12 cellular contexts compared by ENCODE assay signal in genomic region chr15:60420322-60420721, GRCh38. TPM values are rescaled to one million over a fixed set of nuclear protein-coding genes. Genes with fewer than 3 reads are reported as not detected.
A peak's percentile ranks its signal among the peaks of the same experiment; 100 is the strongest.
DNase-seq lines count a peak whose midpoint lies in the region; ATAC-seq, FAIRE-seq and TF ChIP-seq lines count a peak whose summit lies in the region.
"Had no signal": no experiment of that assay in that cellular context is flagged by ENCODE, and none has a peak within 500 bp of the region (broad histone marks: within the 10 kb centered on the region; RNA-seq: fewer than 3 reads in every experiment).

No MANE protein-coding gene starts in this region.

- intact Hi-C loops in right lobe of liver (cut with DNase I) (no loop called here), colonic mucosa (cut with DNase I) (no loop called here)

- no peak overlapping the region for H3K9ac ChIP-seq in colonic mucosa (ENCODE audit: low read depth in 2 of 2, low read length in 2 of 2)
- H3K9ac ChIP-seq: BLaER1 had no signal

- H3K27ac Mint-ChIP-seq in chondrocyte (ENCODE audit: unreplicated experiment) = peak overlapping the region; percentile 96

- no peaks in the 10 kb centered on the region for H3K9me3 Mint-ChIP-seq in chondrocyte (ENCODE audit: low read depth)

- 63% methylated on average over 2 of the region's 2 CpGs for WGBS in right lobe of liver (ENCODE audit: insufficient coverage, low coverage, low lambda C conversion rate, missing lambda C conversion rate)
- 23 to 51% (median 43%) methylated on average over 2 of the region's 2 CpGs for WGBS in small intestine, 3 donors

- H3K27ac ChIP-seq in HEK293 (ENCODE audit: extremely low read depth, low read depth, low read length) = no peak overlapping the region
- H3K27ac ChIP-seq in right lobe of liver = no peak overlapping the region
- H3K27ac ChIP-seq in small intestine (ENCODE audit: low read depth in 1 of 2, low read length in 1 of 2) = peak overlapping the region in 1 of 2 donors; percentile 49
- H3K27ac ChIP-seq in colonic mucosa = no peak overlapping the region
- H3K27ac ChIP-seq: BLaER1 had no signal

- H3K4me1 ChIP-seq in HEK293 (ENCODE audit: control insufficient read depth, insufficient read depth, low read length) (no peaks in the 10 kb centered on the region), right lobe of liver (peaks cover 0 to 9% (median 0%) of the 10 kb centered on the region in 4 donors), small intestine (ENCODE audit: control insufficient read depth in 2 of 2, insufficient read depth in 1 of 2, low read depth in 1 of 2, low read length in 1 of 2) (peaks cover 2 to 3% of the 10 kb centered on the region in 2 donors), colonic mucosa (no peaks in the 10 kb centered on the region)

- no peak for TF ChIP-seq CTCF in HEK293 (tag by site-specific recombination; IDR thresholded peaks at IDR 0.05)
- no peak for TF ChIP-seq CTCF in chondrocyte (IDR thresholded peaks at IDR 0.05)
- no peak for TF ChIP-seq CTCF in right lobe of liver (IDR thresholded peaks at IDR 0.05)
- no peak for TF ChIP-seq CTCF in GM20000 (IDR thresholded peaks at IDR 0.05; ENCODE audit: extremely low read depth, missing control alignments)
- TF ChIP-seq CTCF in colonic mucosa (IDR thresholded peaks at IDR 0.05) = no peak

- DNase-seq in chondrocyte (ENCODE audit: low spot score) (no peak), right lobe of liver (no peak), small intestine (peak; percentile 80), GM20000 (ENCODE audit: low spot score) (no peak), colonic mucosa (no peak), Kasumi-1 (lab: John Stamatoyannopoulos, UW) (no peak)
- DNase-seq: DMS153, NCI-H1436 treated with DMSO at 0.1 percent for 48 hours, NCI-H2081 had no signal

- H3K4me1 Mint-ChIP-seq in chondrocyte (ENCODE audit: low read depth) = peaks cover 66% of the 10 kb centered on the region

- H3K9me3 ChIP-seq in HEK293 (ENCODE audit: control insufficient read depth, insufficient read depth, low read depth, low read length) (no peaks in the 10 kb centered on the region), right lobe of liver (no peaks in the 10 kb centered on the region), small intestine (ENCODE audit: control insufficient read depth, low read depth) (no peaks in the 10 kb centered on the region), colonic mucosa (no peaks in the 10 kb centered on the region)
- H3K9me3 ChIP-seq: BLaER1 had no signal

- no peak for FAIRE-seq in small intestine (lab: Jason Lieb, UNC)
- FAIRE-seq: H54 had no signal

- CTCF ChIA-PET in HEK293 (lab: Yijun Ruan, JAX) = no interaction called here

- TF ChIP-seq POLR2A in right lobe of liver (IDR thresholded peaks at IDR 0.05) = no peak

- no peaks in the 10 kb centered on the region for H3K27me3 ChIP-seq in right lobe of liver
- no peaks in the 10 kb centered on the region for H3K27me3 ChIP-seq in small intestine (ENCODE audit: control insufficient read depth in 2 of 2, insufficient read depth in 2 of 2, low read length in 2 of 2)
- H3K27me3 ChIP-seq in colonic mucosa = no peaks in the 10 kb centered on the region
- H3K27me3 ChIP-seq: BLaER1 had no signal

- POLR2A ChIA-PET in HEK293 (lab: Yijun Ruan, JAX) = no interaction called here

- H3K36me3 Mint-ChIP-seq in chondrocyte (ENCODE audit: low read depth) = no peaks in the 10 kb centered on the region

- H3K4me3 Mint-ChIP-seq in chondrocyte (ENCODE audit: unreplicated experiment) = peak overlapping the region; percentile 16

- H3K4me3 ChIP-seq in HEK293 (ENCODE audit: low read depth, low read length) = no peak overlapping the region
- H3K4me3 ChIP-seq in right lobe of liver = no peak overlapping the region
- H3K4me3 ChIP-seq in small intestine (ENCODE audit: low read depth in 1 of 2, low read length in 2 of 2) = no peak overlapping the region
- no peak overlapping the region for H3K4me3 ChIP-seq in colonic mucosa
- H3K4me3 ChIP-seq: BLaER1 had no signal

- peaks cover 5 to 17% of the 10 kb centered on the region in 2 experiments; a peak in 2 of 3 replicates for H3K36me3 ChIP-seq in HEK293 (ENCODE audit: control insufficient read depth in 2 of 2, insufficient read depth in 1 of 2, low read length in 2 of 2)
- peaks cover 0 to 3% (median 0%) of the 10 kb centered on the region in 4 donors for H3K36me3 ChIP-seq in right lobe of liver
- H3K36me3 ChIP-seq in small intestine (ENCODE audit: control insufficient read depth in 2 of 2, insufficient read depth in 2 of 2, low read length in 2 of 2) = peaks cover 0 to 3% of the 10 kb centered on the region in 2 donors
- H3K36me3 ChIP-seq in colonic mucosa = no peaks in the 10 kb centered on the region

- H3K27me3 Mint-ChIP-seq in chondrocyte (ENCODE audit: low read depth) = no peaks in the 10 kb centered on the region

- peak; percentile 40 to 79 (median 52) for ATAC-seq in right lobe of liver

TF ChIP-seq in HEK293, 187 proteins besides CTCF, POLR2A, EP300 and RAD21:
- peak; percentile 18; the same call in 1 of the 2 replicates for TF ChIP-seq PRDM1 (tag by site-specific recombination; IDR thresholded peaks at IDR 0.05)
- TF ChIP-seq HOXA7 (CRISPR knock-in tag; IDR thresholded peaks at IDR 0.05; ENCODE audit: borderline replicate concordance) = no peak
- TF ChIP-seq ZNF23 (tag by site-specific recombination; IDR thresholded peaks at IDR 0.05; ENCODE audit: borderline replicate concordance) = no peak

RNA-seq across cellular contexts. Expression of gene ANXA2, which starts 22.5 kb away (rescaled TPM):
- total RNA-seq in chondrocyte (2,649 to 2,819 TPM (median 2,779 TPM) in 3 replicates), right lobe of liver (100 to 1,000 TPM in 3 of 6 experiments, 10 to 100 TPM in 3; 62.2 to 419 (median 178) TPM), colonic mucosa (100 to 1,000 TPM; 813 to 816 TPM)
- polyA plus RNA-seq in small intestine = 1,000 to 10,000 TPM; 1,129 to 2,583 (median 1,917) TPM

RNA-seq across cellular contexts. Expression of gene ICE2, which starts 58.6 kb away (rescaled TPM):
- total RNA-seq in chondrocyte = 32.1 to 42.8 TPM (median 37.3 TPM) in 3 replicates
- total RNA-seq in right lobe of liver = 10 to 100 TPM; 13.1 to 31.7 (median 17.6) TPM
- polyA plus RNA-seq in small intestine = 10 to 100 TPM in 1 of 3 donors, 1 to 10 TPM in 2; 4.3 to 13.1 (median 6.9) TPM
- 10 to 100 TPM; 37.3 to 37.7 TPM for total RNA-seq in colonic mucosa
